Comparison of ENCODE assay signal across 1 cellular context in genomic region chr9:133030317-133031129, GRCh38.
TF ChIP-seq lines count a peak whose summit lies in the region.

A gene with protein sequence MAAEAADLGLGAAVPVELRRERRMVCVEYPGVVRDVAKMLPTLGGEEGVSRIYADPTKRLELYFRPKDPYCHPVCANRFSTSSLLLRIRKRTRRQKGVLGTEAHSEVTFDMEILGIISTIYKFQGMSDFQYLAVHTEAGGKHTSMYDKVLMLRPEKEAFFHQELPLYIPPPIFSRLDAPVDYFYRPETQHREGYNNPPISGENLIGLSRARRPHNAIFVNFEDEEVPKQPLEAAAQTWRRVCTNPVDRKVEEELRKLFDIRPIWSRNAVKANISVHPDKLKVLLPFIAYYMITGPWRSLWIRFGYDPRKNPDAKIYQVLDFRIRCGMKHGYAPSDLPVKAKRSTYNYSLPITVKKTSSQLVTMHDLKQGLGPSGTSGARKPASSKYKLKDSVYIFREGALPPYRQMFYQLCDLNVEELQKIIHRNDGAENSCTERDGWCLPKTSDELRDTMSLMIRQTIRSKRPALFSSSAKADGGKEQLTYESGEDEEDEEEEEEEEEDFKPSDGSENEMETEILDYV (plus strand): TSS chr9:133030997. CDS start chr9:133031012, 15 bp downstream.

TF ChIP-seq in HepG2, 621 proteins besides CTCF, POLR2A, EP300 and RAD21 (continued from another document and continues in another):
- TF ChIP-seq ZNF710 (CRISPR knock-in tag; IDR thresholded peaks at IDR 0.05; ENCODE audit: borderline replicate concordance) (no peak), ZMAT3 (CRISPR knock-in tag; conservative IDR thresholded peaks at IDR 0.05) (peak; percentile 61), ZNF143 (CRISPR knock-in tag; IDR thresholded peaks at IDR 0.05) (no peak), ZNF552 (CRISPR knock-in tag; IDR thresholded peaks at IDR 0.05; ENCODE audit: borderline replicate concordance) (no peak), GATAD1 (CRISPR knock-in tag; IDR thresholded peaks at IDR 0.05) (peak; percentile 99), HNF4A (CRISPR knock-in tag; IDR thresholded peaks at IDR 0.05) (no peak), ATAD3A (CRISPR knock-in tag; IDR thresholded peaks at IDR 0.05) (peak; percentile 44; the same call in 1 of the 2 replicates), ZNF230 (CRISPR knock-in tag; IDR thresholded peaks at IDR 0.05) (no peak), ZNF263 (CRISPR knock-in tag; IDR thresholded peaks at IDR 0.05) (peak; percentile 29; the same call in 1 of the 2 replicates), ZFX (CRISPR knock-in tag; IDR thresholded peaks at IDR 0.05; ENCODE audit: low read depth) (peak; percentile 88), ZBTB7A (CRISPR knock-in tag; IDR thresholded peaks at IDR 0.05) (peak; percentile 45; the same call in 1 of the 2 replicates), ZNF383 (CRISPR knock-in tag; IDR thresholded peaks at IDR 0.05; ENCODE audit: borderline replicate concordance) (no peak), ZKSCAN1 (IDR thresholded peaks at IDR 0.05; ENCODE audit: low read length) (peak; percentile 52), SRSF4 (IDR thresholded peaks at IDR 0.05; ENCODE audit: low read depth, low read length, poor library complexity, severe bottlenecking) (no peak), MAFG (CRISPR knock-in tag; IDR thresholded peaks at IDR 0.05) (no peak), ZNF777 (CRISPR knock-in tag; IDR thresholded peaks at IDR 0.05) (peak; percentile 21; the same call in 1 of the 2 replicates), PCBP2 (optimal IDR thresholded peaks at IDR 0.05; ENCODE audit: low read depth, low read length, poor library complexity, severe bottlenecking) (no peak), PPARG (CRISPR knock-in tag; conservative IDR thresholded peaks at IDR 0.05) (peak; percentile 86), ADNP (CRISPR knock-in tag; IDR thresholded peaks at IDR 0.05) (no peak), HINFP (CRISPR knock-in tag; IDR thresholded peaks at IDR 0.05; ENCODE audit: low read depth) (no peak), POGK (CRISPR knock-in tag; conservative IDR thresholded peaks at IDR 0.05) (no peak), ZSCAN12 (CRISPR knock-in tag; IDR thresholded peaks at IDR 0.05) (no peak), ZNF550 (CRISPR knock-in tag; IDR thresholded peaks at IDR 0.05; ENCODE audit: borderline replicate concordance) (no peak), NR2C2 (CRISPR knock-in tag; IDR thresholded peaks at IDR 0.05; ENCODE audit: borderline replicate concordance) (peak; percentile 70), ZNF644 (CRISPR knock-in tag; IDR thresholded peaks at IDR 0.05; ENCODE audit: low read depth) (no peak), IKZF4 (CRISPR knock-in tag; IDR thresholded peaks at IDR 0.05; ENCODE audit: borderline replicate concordance, low read depth, not compliant biosample characterization) (no peak), NFE2 (CRISPR knock-in tag; IDR thresholded peaks at IDR 0.05) (no peak), USF2 (IDR thresholded peaks at IDR 0.05; ENCODE audit: low read depth, low read length) (no peak), USF2 (CRISPR knock-in tag; IDR thresholded peaks at IDR 0.05; ENCODE audit: borderline replicate concordance) (peak; percentile 33; the same call in 1 of the 2 replicates), LBX2 (CRISPR knock-in tag; IDR thresholded peaks at IDR 0.05; ENCODE audit: borderline replicate concordance) (peak; percentile 88; the same call in 1 of the 2 replicates), PAF1 (CRISPR knock-in tag; IDR thresholded peaks at IDR 0.05) (no peak), ESRRA (CRISPR knock-in tag; IDR thresholded peaks at IDR 0.05; ENCODE audit: low read depth) (no peak), FOSL2 (CRISPR knock-in tag; IDR thresholded peaks at IDR 0.05) (peak; percentile 39; the same call in 1 of the 2 replicates), CAMTA2 (CRISPR knock-in tag; IDR thresholded peaks at IDR 0.05; ENCODE audit: borderline replicate concordance) (no peak), HNRNPL (IDR thresholded peaks at IDR 0.05; ENCODE audit: low read depth, low read length) (peak; percentile 80), ZFP62 (CRISPR knock-in tag; IDR thresholded peaks at IDR 0.05) (no peak), U2AF1 (optimal IDR thresholded peaks at IDR 0.05; ENCODE audit: low read depth, low read length) (peak; percentile 75), MXI1 (IDR thresholded peaks at IDR 0.05; ENCODE audit: borderline replicate concordance, low read depth, low read length) (peak; percentile 60; the same call in 1 of the 3 replicates), HOXA3 (CRISPR knock-in tag; IDR thresholded peaks at IDR 0.05) (peak; percentile 90), ZNF333 (CRISPR knock-in tag; IDR thresholded peaks at IDR 0.05; ENCODE audit: borderline replicate concordance) (no peak), MAF1 (CRISPR knock-in tag; IDR thresholded peaks at IDR 0.05; ENCODE audit: borderline replicate concordance) (no peak), HOXD1 (CRISPR knock-in tag; IDR thresholded peaks at IDR 0.05) (no peak), ZNF34 (CRISPR knock-in tag; IDR thresholded peaks at IDR 0.05; ENCODE audit: borderline replicate concordance) (no peak), FOXP1 (IDR thresholded peaks at IDR 0.05) (no peak), FOXP1 (CRISPR knock-in tag; IDR thresholded peaks at IDR 0.05) (no peak), CEBPB (IDR thresholded peaks at IDR 0.05; ENCODE audit: borderline replicate concordance, low read depth, low read length) (no peak), ZNF503 (CRISPR knock-in tag; IDR thresholded peaks at IDR 0.05) (no peak; the same call in 1 of the 2 replicates), CBX1 (IDR thresholded peaks at IDR 0.05; ENCODE audit: low read depth) (peak; percentile 89), ZSCAN31 (CRISPR knock-in tag; IDR thresholded peaks at IDR 0.05; ENCODE audit: low read depth) (peak; percentile 84; the same call in 1 of the 2 replicates)
- TF ChIP-seq, protein P1, sequence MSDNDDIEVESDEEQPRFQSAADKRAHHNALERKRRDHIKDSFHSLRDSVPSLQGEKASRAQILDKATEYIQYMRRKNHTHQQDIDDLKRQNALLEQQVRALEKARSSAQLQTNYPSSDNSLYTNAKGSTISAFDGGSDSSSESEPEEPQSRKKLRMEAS (IDR thresholded peaks at IDR 0.05), result peak; percentile 70
- TF ChIP-seq, protein P2, sequence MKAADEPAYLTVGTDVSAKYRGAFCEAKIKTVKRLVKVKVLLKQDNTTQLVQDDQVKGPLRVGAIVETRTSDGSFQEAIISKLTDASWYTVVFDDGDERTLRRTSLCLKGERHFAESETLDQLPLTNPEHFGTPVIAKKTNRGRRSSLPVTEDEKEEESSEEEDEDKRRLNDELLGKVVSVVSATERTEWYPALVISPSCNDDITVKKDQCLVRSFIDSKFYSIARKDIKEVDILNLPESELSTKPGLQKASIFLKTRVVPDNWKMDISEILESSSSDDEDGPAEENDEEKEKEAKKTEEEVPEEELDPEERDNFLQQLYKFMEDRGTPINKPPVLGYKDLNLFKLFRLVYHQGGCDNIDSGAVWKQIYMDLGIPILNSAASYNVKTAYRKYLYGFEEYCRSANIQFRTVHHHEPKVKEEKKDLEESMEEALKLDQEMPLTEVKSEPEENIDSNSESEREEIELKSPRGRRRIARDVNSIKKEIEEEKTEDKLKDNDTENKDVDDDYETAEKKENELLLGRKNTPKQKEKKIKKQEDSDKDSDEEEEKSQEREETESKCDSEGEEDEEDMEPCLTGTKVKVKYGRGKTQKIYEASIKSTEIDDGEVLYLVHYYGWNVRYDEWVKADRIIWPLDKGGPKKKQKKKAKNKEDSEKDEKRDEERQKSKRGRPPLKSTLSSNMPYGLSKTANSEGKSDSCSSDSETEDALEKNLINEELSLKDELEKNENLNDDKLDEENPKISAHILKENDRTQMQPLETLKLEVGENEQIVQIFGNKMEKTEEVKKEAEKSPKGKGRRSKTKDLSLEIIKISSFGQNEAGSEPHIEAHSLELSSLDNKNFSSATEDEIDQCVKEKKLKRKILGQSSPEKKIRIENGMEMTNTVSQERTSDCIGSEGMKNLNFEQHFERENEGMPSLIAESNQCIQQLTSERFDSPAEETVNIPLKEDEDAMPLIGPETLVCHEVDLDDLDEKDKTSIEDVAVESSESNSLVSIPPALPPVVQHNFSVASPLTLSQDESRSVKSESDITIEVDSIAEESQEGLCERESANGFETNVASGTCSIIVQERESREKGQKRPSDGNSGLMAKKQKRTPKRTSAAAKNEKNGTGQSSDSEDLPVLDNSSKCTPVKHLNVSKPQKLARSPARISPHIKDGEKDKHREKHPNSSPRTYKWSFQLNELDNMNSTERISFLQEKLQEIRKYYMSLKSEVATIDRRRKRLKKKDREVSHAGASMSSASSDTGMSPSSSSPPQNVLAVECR (CRISPR knock-in tag; IDR thresholded peaks at IDR 0.05; ENCODE audit: borderline replicate concordance), result peak; percentile 84
- TF ChIP-seq, protein P3, sequence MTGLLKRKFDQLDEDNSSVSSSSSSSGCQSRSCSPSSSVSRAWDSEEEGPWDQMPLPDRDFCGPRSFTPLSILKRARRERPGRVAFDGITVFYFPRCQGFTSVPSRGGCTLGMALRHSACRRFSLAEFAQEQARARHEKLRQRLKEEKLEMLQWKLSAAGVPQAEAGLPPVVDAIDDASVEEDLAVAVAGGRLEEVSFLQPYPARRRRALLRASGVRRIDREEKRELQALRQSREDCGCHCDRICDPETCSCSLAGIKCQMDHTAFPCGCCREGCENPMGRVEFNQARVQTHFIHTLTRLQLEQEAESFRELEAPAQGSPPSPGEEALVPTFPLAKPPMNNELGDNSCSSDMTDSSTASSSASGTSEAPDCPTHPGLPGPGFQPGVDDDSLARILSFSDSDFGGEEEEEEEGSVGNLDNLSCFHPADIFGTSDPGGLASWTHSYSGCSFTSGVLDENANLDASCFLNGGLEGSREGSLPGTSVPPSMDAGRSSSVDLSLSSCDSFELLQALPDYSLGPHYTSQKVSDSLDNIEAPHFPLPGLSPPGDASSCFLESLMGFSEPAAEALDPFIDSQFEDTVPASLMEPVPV (CRISPR knock-in tag; IDR thresholded peaks at IDR 0.05), result no peak; the same call in 1 of the 2 replicates
